Comparison of ENCODE assay signal across 17 cellular contexts in the genomic region with DNA sequence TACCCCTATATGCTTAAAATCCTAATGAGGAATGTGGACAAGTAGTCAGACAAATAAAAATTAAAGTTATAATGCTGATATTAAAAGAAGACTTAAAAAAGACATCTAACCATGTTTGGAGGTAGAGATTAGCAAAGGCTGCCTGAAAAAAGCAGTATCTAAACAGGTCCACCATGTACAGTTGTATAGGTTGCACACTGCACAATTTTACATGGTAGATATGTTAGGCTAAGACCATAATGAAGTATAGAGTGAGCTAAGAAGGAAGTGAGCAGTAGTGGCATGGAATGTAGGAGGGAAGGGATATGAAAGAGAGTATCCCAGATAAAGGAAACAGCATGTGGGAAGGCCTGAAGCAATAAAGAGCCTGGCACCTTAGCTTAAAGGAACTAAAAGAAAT.
"Had no signal": no experiment of that assay in that cellular context is flagged by ENCODE, and none has a peak within 500 bp of the region (broad histone marks: within the 10 kb centered on the region; RNA-seq: fewer than 3 reads in every experiment).

No MANE protein-coding gene starts in this region.

- H3K79me2 ChIP-seq: hepatocyte had no signal

- FAIRE-seq: colon had no signal

- H2AFZ ChIP-seq: hepatocyte had no signal

- H3K27ac ChIP-seq: foreskin keratinocyte, hepatocyte, skin epidermis, thoracic aorta had no signal

- H3K36me3 ChIP-seq: thoracic aorta, transverse colon had no signal

- H3K27me3 ChIP-seq: foreskin keratinocyte, hepatocyte, transverse colon had no signal

- H3K9me3 ChIP-seq: thoracic aorta, transverse colon had no signal

- H3K4me2 ChIP-seq: hepatocyte had no signal

- H3K4me3 ChIP-seq: hepatocyte, skin epidermis, thoracic aorta, transverse colon had no signal

- DNase-seq: dermis blood vessel endothelial cell; foreskin keratinocyte; head of caudate nucleus; left colon; mesendoderm; natural killer cell; posterior cingulate gyrus; stimulated activated CD4-positive, alpha-beta T cell treated with anti-CD3 and anti-CD28 coated beads, Interleukin-2, amount 100 ng/mL, for 24 hours; stimulated activated CD4-positive, alpha-beta T cell treated with anti-CD3 and anti-CD28 coated beads, Interleukin-4, amount 100 ng/mL, for 4 hours; stimulated activated naive B cell treated with anti-CD40 and anti-IgM and Interleukin-4, amounts not matched to agents 10 μg/mL and 1 μg/mL and 100 μg/mL, for 72 hours; stimulated activated naive CD8-positive, alpha-beta T cell treated with anti-CD3 and anti-CD28 coated beads, Interleukin-15, amount 100 ng/mL, for 72 hours; substantia nigra; transverse colon had no signal

- H3K4me1 ChIP-seq: foreskin keratinocyte had no signal

- ATAC-seq: left colon; stimulated activated naive B cell treated with anti-CD40 and anti-IgM and Interleukin-4, amounts not matched to agents 10 μg/mL and 1 μg/mL and 100 μg/mL, for 72 hours; stimulated activated naive CD8-positive, alpha-beta T cell treated with anti-CD3 and anti-CD28 coated beads, Interleukin-15, amount 100 ng/mL, for 72 hours had no signal
